Comparison of ENCODE assay signal across 8 cellular contexts in genomic region chr2:165794520-165794882, GRCh38. TPM values are rescaled to one million over a fixed set of nuclear protein-coding genes. Genes with fewer than 3 reads are reported as not detected.
DNase-seq lines count a peak whose midpoint lies in the region; ATAC-seq and TF ChIP-seq lines count a peak whose summit lies in the region.

No MANE protein-coding gene starts in this region.

- TF ChIP-seq CTCF in AG04449 (IDR thresholded peaks at IDR 0.05; ENCODE audit: insufficient read depth, low read length, missing control alignments) = no peak
- no peak for TF ChIP-seq CTCF in psoas muscle (IDR thresholded peaks at IDR 0.05)

- CTCF ChIA-PET in AG04449 (lab: Yijun Ruan, JAX) = no interaction called here
- CTCF ChIA-PET in activated naive CD4-positive, alpha-beta T cell treated with anti-CD3 and anti-CD28 coated beads, Interleukin-2, amount 10 ng/mL, durations not matched to agents 7 days and 5 days (lab: Charles Lee) = interaction anchor here (0.6 to 3.1 kb wide), 5 partner anchors 15 to 160 kb away, joined by 3 to 12 read pairs (median 3); no protein-coding TSS in a partner anchor

- H3K4me1 ChIP-seq in psoas muscle = no peaks in the 10 kb centered on the region

- DNase-seq in AG04449 (ENCODE audit: low read depth, low spot score) (no peak), NOMO-1 treated with dmso at 0.1 percent for 144 hours (lab: John Stamatoyannopoulos, UW; ENCODE audit: unreplicated experiment) (peak; percentile 84), left cardiac atrium (no peak), psoas muscle (peak; percentile 14 to 46), SHP77 (lab: John Stamatoyannopoulos, UW) (no peak)
- DNase-seq in activated naive CD4-positive, alpha-beta T cell treated with anti-CD3 and anti-CD28 coated beads, Interleukin-2, amount 10 ng/mL, durations not matched to agents 7 days and 5 days = peak; percentile 78

- peaks cover 10% of the 10 kb centered on the region for H3K36me3 Mint-ChIP-seq in activated naive CD4-positive, alpha-beta T cell treated with anti-CD3 and anti-CD28 coated beads, Interleukin-2, amount 10 ng/mL, durations not matched to agents 7 days and 5 days

- H3K4me3 ChIP-seq in AG04449 (ENCODE audit: low read depth, low read length) = peak overlapping the region; percentile 59
- peak overlapping the region; percentile 59 for H3K4me3 ChIP-seq in psoas muscle

- ATAC-seq in GM18858 (IDR thresholded peaks at IDR 0.05; ENCODE audit: unreplicated experiment) (peak; percentile 98), HG03064 (IDR thresholded peaks at IDR 0.05; ENCODE audit: low read depth, unreplicated experiment) (peak; percentile 98), left cardiac atrium (peak; percentile 73 to 82), psoas muscle (no peak)

- H3K27ac ChIP-seq in psoas muscle = no peak overlapping the region

- POLR2A ChIA-PET in AG04449 (lab: Yijun Ruan, JAX) = no interaction called here

- peak overlapping the region; percentile 91 for H3K4me3 Mint-ChIP-seq in activated naive CD4-positive, alpha-beta T cell treated with anti-CD3 and anti-CD28 coated beads, Interleukin-2, amount 10 ng/mL, durations not matched to agents 7 days and 5 days

- H3K9me3 ChIP-seq in psoas muscle = no peaks in the 10 kb centered on the region

- peaks cover 43% of the 10 kb centered on the region for H3K4me1 Mint-ChIP-seq in activated naive CD4-positive, alpha-beta T cell treated with anti-CD3 and anti-CD28 coated beads, Interleukin-2, amount 10 ng/mL, durations not matched to agents 7 days and 5 days

- no peaks in the 10 kb centered on the region for H3K9me3 Mint-ChIP-seq in activated naive CD4-positive, alpha-beta T cell treated with anti-CD3 and anti-CD28 coated beads, Interleukin-2, amount 10 ng/mL, durations not matched to agents 7 days and 5 days

- H3K36me3 ChIP-seq in psoas muscle (ENCODE audit: insufficient read depth in 1 of 2, low read depth in 1 of 2) = no peaks in the 10 kb centered on the region

- peaks cover 26% of the 10 kb centered on the region for H3K27me3 Mint-ChIP-seq in activated naive CD4-positive, alpha-beta T cell treated with anti-CD3 and anti-CD28 coated beads, Interleukin-2, amount 10 ng/mL, durations not matched to agents 7 days and 5 days

- H3K27me3 ChIP-seq in psoas muscle (ENCODE audit: insufficient read depth in 3 of 3, low read length in 2 of 3) = peaks cover 0 to 37% (median 14%) of the 10 kb centered on the region in 3 donors

- intact Hi-C loops in left cardiac atrium (cut with DNase I) (no loop called here), psoas muscle (cut with DNase I) (no loop called here)

- 5 to 7% (median 6%) methylated on average over 15 to 18 of the region's 18 CpGs for WGBS in psoas muscle, 3 donors

- peak overlapping the region; percentile 97 for H3K27ac Mint-ChIP-seq in activated naive CD4-positive, alpha-beta T cell treated with anti-CD3 and anti-CD28 coated beads, Interleukin-2, amount 10 ng/mL, durations not matched to agents 7 days and 5 days

RNA-seq across cellular contexts. Expression of gene GALNT3, which starts 0.5 kb away (rescaled TPM):
- total RNA-seq in left cardiac atrium = under 1 TPM; 0.35 to 0.39 TPM
- under 1 TPM in 2 of 4 donors, not detected in 2; 0.69 to 0.99 TPM for total RNA-seq in psoas muscle
- under 1 TPM; 0.10 to 0.19 (median 0.14) TPM for polyA plus RNA-seq in psoas muscle

Comparison
In these comparisons a context has a peak if more than half of its experiments do, and no peak if none do; other contexts are left out.
1. DNase-seq: peak in NOMO-1 treated with dmso at 0.1 percent for 144 hours (single experiment), activated naive CD4-positive, alpha-beta T cell treated with anti-CD3 and anti-CD28 coated beads, Interleukin-2, amount 10 ng/mL, durations not matched to agents 7 days and 5 days (single experiment) and psoas muscle (2 of 2); none in AG04449 (single experiment), left cardiac atrium (single experiment) and SHP77 (0 of 2).
2. ATAC-seq: peak in GM18858 (single experiment), HG03064 (single experiment) and left cardiac atrium (2 of 2); none in psoas muscle (0 of 4).